ENCODE assay signal across 19 cellular contexts in genomic region chr18:79104137-79104536, GRCh38. TPM values are rescaled to one million over a fixed set of nuclear protein-coding genes. Genes with fewer than 3 reads are reported as not detected.
DNase-seq lines count a peak whose midpoint lies in the region; ATAC-seq, FAIRE-seq and TF ChIP-seq lines count a peak whose summit lies in the region.
"Had no signal": no experiment of that assay in that cellular context is flagged by ENCODE, and none has a peak within 500 bp of the region (broad histone marks: within the 10 kb centered on the region; RNA-seq: fewer than 3 reads in every experiment).

No MANE protein-coding gene starts in this region.

- H3K36me3 Mint-ChIP-seq in activated CD8-positive, alpha-beta T cell treated with anti-CD3 and anti-CD28 coated beads, Interleukin-2, amount 10 ng/mL, durations not matched to agents 7 days and 5 days (ENCODE audit: low read depth): peaks cover 34% of the 10 kb centered on the region
- peaks cover 29% of the 10 kb centered on the region for H3K36me3 Mint-ChIP-seq in activated CD8-positive, alpha-beta T cell treated with anti-CD3 and anti-CD28 coated beads for 36 hours (ENCODE audit: low read depth)
- peaks cover 28% of the 10 kb centered on the region for H3K36me3 Mint-ChIP-seq in memory B cell
- peaks cover 46 to 47% of the 10 kb centered on the region in 2 donors for H3K36me3 Mint-ChIP-seq in stimulated activated naive B cell treated with anti-CD40 and anti-IgM and Interleukin-4, amounts not matched to agents 10 μg/mL and 1 μg/mL and 100 μg/mL, for 72 hours

- no peak for TF ChIP-seq POLR2A in GM12891 (IDR thresholded peaks at IDR 0.05; ENCODE audit: low read depth, low read length)

- H3K4me1 ChIP-seq in hepatocyte (ENCODE audit: insufficient read depth): no peaks in the 10 kb centered on the region
- no peaks in the 10 kb centered on the region for H3K4me1 ChIP-seq in OCI-LY7 (ENCODE audit: insufficient read depth, low read length, poor library complexity, severe bottlenecking)
- H3K4me1 ChIP-seq: BLaER1, Caco-2 had no signal

- H3K27ac Mint-ChIP-seq in activated CD8-positive, alpha-beta T cell treated with anti-CD3 and anti-CD28 coated beads, Interleukin-2, amount 10 ng/mL, durations not matched to agents 7 days and 5 days: peak overlapping the region; percentile 15
- H3K27ac Mint-ChIP-seq in activated CD8-positive, alpha-beta T cell treated with anti-CD3 and anti-CD28 coated beads for 36 hours: no peak overlapping the region
- H3K27ac Mint-ChIP-seq in memory B cell: no peak overlapping the region
- no peak overlapping the region for H3K27ac Mint-ChIP-seq in stimulated activated naive B cell treated with anti-CD40 and anti-IgM and Interleukin-4, amounts not matched to agents 10 μg/mL and 1 μg/mL and 100 μg/mL, for 72 hours

- H3K36me3 ChIP-seq in hepatocyte (replicated peaks; ENCODE audit: insufficient read depth, low read depth) (no peaks in the 10 kb centered on the region), OCI-LY7 (ENCODE audit: insufficient read depth, low read length) (peaks cover 27% of the 10 kb centered on the region)

- no peaks in the 10 kb centered on the region for H3K9me2 ChIP-seq in hepatocyte (replicated peaks; ENCODE audit: insufficient read depth)
- no peaks in the 10 kb centered on the region for H3K9me2 ChIP-seq in OCI-LY7 (ENCODE audit: insufficient read depth, low read length)

- H3K4me3 ChIP-seq in hepatocyte: no peak overlapping the region
- no peak overlapping the region for H3K4me3 ChIP-seq in OCI-LY7 (ENCODE audit: low read depth, low read length, poor library complexity, severe bottlenecking)
- H3K4me3 ChIP-seq: BLaER1, GM23248 had no signal

- CTCF ChIA-PET in activated CD8-positive, alpha-beta T cell treated with anti-CD3 and anti-CD28 coated beads, Interleukin-2, amount 10 ng/mL, durations not matched to agents 7 days and 5 days (lab: Charles Lee): no interaction called here
- CTCF ChIA-PET in activated CD8-positive, alpha-beta T cell treated with anti-CD3 and anti-CD28 coated beads for 36 hours (lab: Charles Lee): no interaction called here
- CTCF ChIA-PET in OCI-LY7 (lab: Charles Lee; ENCODE audit: unreplicated experiment): no interaction called here

- no peaks in the 10 kb centered on the region for H3K27me3 Mint-ChIP-seq in activated CD8-positive, alpha-beta T cell treated with anti-CD3 and anti-CD28 coated beads, Interleukin-2, amount 10 ng/mL, durations not matched to agents 7 days and 5 days (ENCODE audit: low read depth)
- H3K27me3 Mint-ChIP-seq in activated CD8-positive, alpha-beta T cell treated with anti-CD3 and anti-CD28 coated beads for 36 hours: no peaks in the 10 kb centered on the region
- no peaks in the 10 kb centered on the region for H3K27me3 Mint-ChIP-seq in memory B cell
- no peaks in the 10 kb centered on the region for H3K27me3 Mint-ChIP-seq in stimulated activated naive B cell treated with anti-CD40 and anti-IgM and Interleukin-4, amounts not matched to agents 10 μg/mL and 1 μg/mL and 100 μg/mL, for 72 hours

- FAIRE-seq in GM12891 (lab: Jason Lieb, UNC): peak; percentile 20
- FAIRE-seq: GM18507, H54 had no signal

- H3K4me1 Mint-ChIP-seq in activated CD8-positive, alpha-beta T cell treated with anti-CD3 and anti-CD28 coated beads, Interleukin-2, amount 10 ng/mL, durations not matched to agents 7 days and 5 days (ENCODE audit: low read depth): peaks cover 11% of the 10 kb centered on the region
- H3K4me1 Mint-ChIP-seq in activated CD8-positive, alpha-beta T cell treated with anti-CD3 and anti-CD28 coated beads for 36 hours (ENCODE audit: low read depth): peaks cover 57% of the 10 kb centered on the region
- peaks cover 18% of the 10 kb centered on the region for H3K4me1 Mint-ChIP-seq in memory B cell
- peaks cover 18 to 37% of the 10 kb centered on the region in 2 donors for H3K4me1 Mint-ChIP-seq in stimulated activated naive B cell treated with anti-CD40 and anti-IgM and Interleukin-4, amounts not matched to agents 10 μg/mL and 1 μg/mL and 100 μg/mL, for 72 hours

- H3K27me3 ChIP-seq in hepatocyte: no peaks in the 10 kb centered on the region
- H3K27me3 ChIP-seq: BLaER1 had no signal

- H3K79me2 ChIP-seq in hepatocyte (peaks cover 51% of the 10 kb centered on the region), OCI-LY7 (ENCODE audit: insufficient read depth, low read depth, low read length) (peaks cover 11% of the 10 kb centered on the region; the same call in 1 of the 2 replicates)

- ATAC-seq in activated CD8-positive, alpha-beta T cell treated with anti-CD3 and anti-CD28 coated beads, Interleukin-2, amount 10 ng/mL, durations not matched to agents 7 days and 5 days: no peak
- no peak for ATAC-seq in activated CD8-positive, alpha-beta T cell treated with anti-CD3 and anti-CD28 coated beads for 36 hours
- peak; percentile 21 for ATAC-seq in memory B cell (ENCODE audit: low read depth)
- ATAC-seq in stimulated activated naive B cell treated with anti-CD40 and anti-IgM and Interleukin-4, amounts not matched to agents 10 μg/mL and 1 μg/mL and 100 μg/mL, for 72 hours (replicated peaks): peak; percentile 70 to 88
- ATAC-seq: HCT116 had no signal

- POLR2A ChIA-PET in activated CD8-positive, alpha-beta T cell treated with anti-CD3 and anti-CD28 coated beads, Interleukin-2, amount 10 ng/mL, durations not matched to agents 7 days and 5 days (lab: Charles Lee): no interaction called here
- POLR2A ChIA-PET in activated CD8-positive, alpha-beta T cell treated with anti-CD3 and anti-CD28 coated beads for 36 hours (lab: Charles Lee): no interaction called here
- POLR2A ChIA-PET in OCI-LY7 (lab: Charles Lee): interaction anchor here (0.6 kb wide), 1 partner anchor 12 kb away, joined by 5 read pairs; no protein-coding TSS in a partner anchor

- no TSS peak for BruUV-seq in OCI-LY7 (replicated peaks; lab: Mats Ljungman, UMichigan)

- H2AFZ ChIP-seq in hepatocyte (no peak overlapping the region), OCI-LY7 (ENCODE audit: low read length) (no peak overlapping the region)
- H2AFZ ChIP-seq: GM23248 had no signal

- intact Hi-C loops in activated CD8-positive, alpha-beta T cell treated with anti-CD3 and anti-CD28 coated beads for 36 hours (cut with micrococcal nuclease): no loop called here
- intact Hi-C loops in OCI-LY7 (cut with micrococcal nuclease; ENCODE audit: unreplicated experiment): no loop called here

- no peaks in the 10 kb centered on the region for H3K9me3 Mint-ChIP-seq in activated CD8-positive, alpha-beta T cell treated with anti-CD3 and anti-CD28 coated beads, Interleukin-2, amount 10 ng/mL, durations not matched to agents 7 days and 5 days (ENCODE audit: insufficient read depth)
- no peaks in the 10 kb centered on the region for H3K9me3 Mint-ChIP-seq in activated CD8-positive, alpha-beta T cell treated with anti-CD3 and anti-CD28 coated beads for 36 hours
- no peaks in the 10 kb centered on the region for H3K9me3 Mint-ChIP-seq in memory B cell
- H3K9me3 Mint-ChIP-seq in stimulated activated naive B cell treated with anti-CD40 and anti-IgM and Interleukin-4, amounts not matched to agents 10 μg/mL and 1 μg/mL and 100 μg/mL, for 72 hours: peaks cover 0 to 4% of the 10 kb centered on the region in 2 donors

- 94% methylated on average over 2 of the region's 2 CpGs for WGBS in hepatocyte (ENCODE audit: low lambda C conversion rate, missing lambda C conversion rate)

- TF ChIP-seq CTCF in activated CD8-positive, alpha-beta T cell treated with anti-CD3 and anti-CD28 coated beads for 36 hours (IDR thresholded peaks at IDR 0.05): no peak
- TF ChIP-seq CTCF in hepatocyte (IDR thresholded peaks at IDR 0.05; ENCODE audit: poor library complexity) (no peak), OCI-LY7 (conservative IDR thresholded peaks at IDR 0.05; ENCODE audit: low read length) (no peak)

- H4K20me1 ChIP-seq in hepatocyte (ENCODE audit: insufficient read depth, poor library complexity, severe bottlenecking) (peaks cover 3% of the 10 kb centered on the region), OCI-LY7 (ENCODE audit: insufficient read depth, low read length) (no peaks in the 10 kb centered on the region)

- no peaks in the 10 kb centered on the region for H3K9me3 ChIP-seq in hepatocyte (ENCODE audit: low read depth)
- H3K9me3 ChIP-seq in OCI-LY7 (ENCODE audit: low read length): no peaks in the 10 kb centered on the region
- H3K9me3 ChIP-seq: Caco-2 had no signal

- H3K4me2 ChIP-seq in hepatocyte (no peak overlapping the region), OCI-LY7 (ENCODE audit: low read length) (no peak overlapping the region)
- H3K4me2 ChIP-seq: BLaER1 had no signal

- H3K27ac ChIP-seq in hepatocyte (no peak overlapping the region), OCI-LY7 (ENCODE audit: low read depth, low read length, poor library complexity, severe bottlenecking) (no peak overlapping the region)
- H3K27ac ChIP-seq: BLaER1, GM23248 had no signal

- no peak overlapping the region for H3K4me3 Mint-ChIP-seq in activated CD8-positive, alpha-beta T cell treated with anti-CD3 and anti-CD28 coated beads, Interleukin-2, amount 10 ng/mL, durations not matched to agents 7 days and 5 days
- H3K4me3 Mint-ChIP-seq in activated CD8-positive, alpha-beta T cell treated with anti-CD3 and anti-CD28 coated beads for 36 hours: no peak overlapping the region
- H3K4me3 Mint-ChIP-seq in memory B cell: no peak overlapping the region
- no peak overlapping the region for H3K4me3 Mint-ChIP-seq in stimulated activated naive B cell treated with anti-CD40 and anti-IgM and Interleukin-4, amounts not matched to agents 10 μg/mL and 1 μg/mL and 100 μg/mL, for 72 hours
- H3K4me3 Mint-ChIP-seq: CD8-positive, alpha-beta memory T cell had no signal

- DNase-seq in activated CD8-positive, alpha-beta T cell treated with anti-CD3 and anti-CD28 coated beads, Interleukin-2, amount 10 ng/mL, durations not matched to agents 7 days and 5 days: no peak
- DNase-seq in activated CD8-positive, alpha-beta T cell treated with anti-CD3 and anti-CD28 coated beads for 36 hours: no peak
- DNase-seq in GM12891 (ENCODE audit: insufficient read length, low spot score) (no peak), memory B cell (ENCODE audit: low spot score in 2 of 2) (no peak), hepatocyte (ENCODE audit: low spot score) (no peak), OCI-LY7 (ENCODE audit: low spot score) (no peak)
- no peak for DNase-seq in stimulated activated naive B cell treated with anti-CD40 and anti-IgM and Interleukin-4, amounts not matched to agents 10 μg/mL and 1 μg/mL and 100 μg/mL, for 72 hours
- DNase-seq: 8988T; AML-193; Caco-2; CD8-positive, alpha-beta memory T cell; DMS53; GF-D8; GM23248; IMR-90 had no signal

TF ChIP-seq in GM12891, 5 proteins besides CTCF, POLR2A, EP300 and RAD21 (continues in another document):
- TF ChIP-seq POU2F2 (IDR thresholded peaks at IDR 0.05; ENCODE audit: low read depth, low read length) (no peak), TAF1 (IDR thresholded peaks at IDR 0.05; ENCODE audit: low read depth, low read length) (no peak), SPI1 (IDR thresholded peaks at IDR 0.05; ENCODE audit: low read depth, low read length) (peak; percentile 71)

RNA-seq across cellular contexts. Expression of gene ATP9B, which starts 34.9 kb away (rescaled TPM):
- 10 to 100 TPM; 24.8 to 27.3 TPM for total RNA-seq in activated CD8-positive, alpha-beta T cell treated with anti-CD3 and anti-CD28 coated beads, Interleukin-2, amount 10 ng/mL, durations not matched to agents 7 days and 5 days
- total RNA-seq in activated CD8-positive, alpha-beta T cell treated with anti-CD3 and anti-CD28 coated beads for 36 hours: 10 to 100 TPM; 18.9 to 21.1 TPM
- polyA plus RNA-seq in GM12891 (2012; ENCODE audit: low read depth, missing spikeins): 7.3 TPM
- 16.9 and 23.8 TPM in 2 replicates for total RNA-seq in hepatocyte
- 12.9 and 14.6 TPM in 2 replicates for polyA plus RNA-seq in hepatocyte
- total RNA-seq in OCI-LY7 (2014; rRNA removed; shearing (Covaris generic)): 22.2 and 27.1 TPM in 2 replicates
- 36.4 and 37.5 TPM in 2 replicates for total RNA-seq in OCI-LY7 (2022)

Comparison
In these comparisons a context has a peak if more than half of its experiments do, and no peak if none do; other contexts are left out.
1. ATAC-seq: peak in memory B cell (single experiment) and stimulated activated naive B cell treated with anti-CD40 and anti-IgM and Interleukin-4, amounts not matched to agents 10 μg/mL and 1 μg/mL and 100 μg/mL, for 72 hours (2 of 2); none in activated CD8-positive, alpha-beta T cell treated with anti-CD3 and anti-CD28 coated beads, Interleukin-2, amount 10 ng/mL, durations not matched to agents 7 days and 5 days (single experiment) and activated CD8-positive, alpha-beta T cell treated with anti-CD3 and anti-CD28 coated beads for 36 hours (single experiment).